26 cellular contexts compared by ENCODE assay signal in the genomic region with DNA sequence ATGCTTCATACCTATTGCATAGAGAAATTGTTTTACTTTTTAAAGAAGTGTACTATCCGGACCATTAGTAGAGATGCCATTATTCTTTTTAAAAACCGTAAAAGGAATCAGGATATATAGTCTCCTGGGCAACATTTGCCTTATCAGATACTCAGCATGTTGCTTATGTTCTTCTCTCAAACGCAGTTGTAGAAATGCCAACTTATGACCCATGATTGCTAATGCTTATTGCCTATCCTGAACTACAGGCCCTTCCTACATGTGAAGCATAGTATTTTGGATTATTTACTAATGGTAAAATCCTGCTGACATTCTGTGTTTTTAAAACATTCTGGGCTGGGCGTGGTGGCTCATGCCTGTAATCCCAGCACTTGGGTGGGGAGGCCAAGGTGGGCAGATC.
"Had no signal": no experiment of that assay in that cellular context is flagged by ENCODE, and none has a peak within 500 bp of the region (broad histone marks: within the 10 kb centered on the region; RNA-seq: fewer than 3 reads in every experiment).

No MANE protein-coding gene starts in this region.

- H3K27ac Mint-ChIP-seq: mesothelial cell of epicardium; stimulated activated memory B cell treated with anti-CD40 and anti-IgM and Interleukin-4, amounts not matched to agents 10 μg/mL and 1 μg/mL and 100 μg/mL, for 72 hours; type B pancreatic cell had no signal

- H3K27me3 ChIP-seq: hepatocyte, sigmoid colon, spleen, testis, tibial artery had no signal

- ATAC-seq: left lobe of liver; mucosa of descending colon; right cardiac atrium; stimulated activated memory B cell treated with anti-CD40 and anti-IgM and Interleukin-4, amounts not matched to agents 10 μg/mL and 1 μg/mL and 100 μg/mL, for 72 hours; stimulated activated naive CD8-positive, alpha-beta T cell treated with anti-CD3 and anti-CD28 coated beads, Interleukin-15, Interleukin-2, amounts not matched to agents 100 U/mL and 50 U/mL, for 24 hours had no signal

- DNase-seq: dermis blood vessel endothelial cell; effector memory CD4-positive, alpha-beta T cell; erythroblast; head of caudate nucleus; kidney; mesenchymal stem cell; mucosa of descending colon; naive B cell; nucleus accumbens; right cardiac atrium; sigmoid colon; spleen; stimulated activated CD4-positive, alpha-beta T cell treated with anti-CD3 and anti-CD28 coated beads, Interleukin-4, amount 100 ng/mL, for 4 hours; stimulated activated naive CD8-positive, alpha-beta T cell treated with anti-CD3 and anti-CD28 coated beads, Interleukin-15, Interleukin-2, amounts not matched to agents 100 U/mL and 50 U/mL, for 24 hours; substantia nigra; testis; tibial artery had no signal

- H3K27ac ChIP-seq: coronary artery, hepatocyte, prostate gland, sigmoid colon, skin epidermis, spleen, testis had no signal

- H3K9me3 ChIP-seq: mucosa of descending colon, prostate gland, sigmoid colon, spleen, testis, tibial artery had no signal

- H2AFZ ChIP-seq: hepatocyte had no signal

- H3K4me3 Mint-ChIP-seq: mesothelial cell of epicardium; nephron; stimulated activated memory B cell treated with anti-CD40 and anti-IgM and Interleukin-4, amounts not matched to agents 10 μg/mL and 1 μg/mL and 100 μg/mL, for 72 hours; type B pancreatic cell had no signal

- H3K4me3 ChIP-seq: coronary artery, hepatocyte, mucosa of descending colon, prostate gland, sigmoid colon, skin epidermis, spleen, testis, tibial artery had no signal

- H3K27me3 Mint-ChIP-seq: naive B cell; stimulated activated memory B cell treated with anti-CD40 and anti-IgM and Interleukin-4, amounts not matched to agents 10 μg/mL and 1 μg/mL and 100 μg/mL, for 72 hours; type B pancreatic cell had no signal

- H3K9me3 Mint-ChIP-seq: naive B cell, nephron had no signal

- H3K4me2 ChIP-seq: hepatocyte had no signal

- H3K4me1 Mint-ChIP-seq: stimulated activated memory B cell treated with anti-CD40 and anti-IgM and Interleukin-4, amounts not matched to agents 10 μg/mL and 1 μg/mL and 100 μg/mL, for 72 hours had no signal
